22 cellular contexts compared by ENCODE assay signal in genomic region chr16:67023689-67024088, GRCh38. TPM values are rescaled to one million over a fixed set of nuclear protein-coding genes. Genes with fewer than 3 reads are reported as not detected.
DNase-seq lines count a peak whose midpoint lies in the region; ATAC-seq, FAIRE-seq and TF ChIP-seq lines count a peak whose summit lies in the region.
"Had no signal": no experiment of that assay in that cellular context is flagged by ENCODE, and none has a peak within 500 bp of the region (broad histone marks: within the 10 kb centered on the region; RNA-seq: fewer than 3 reads in every experiment).

No MANE protein-coding gene starts in this region.

- no peaks in the 10 kb centered on the region for H3K79me2 ChIP-seq in mammary epithelial cell (ENCODE audit: insufficient read depth, low read length)
- H3K79me2 ChIP-seq in HepG2 (ENCODE audit: insufficient read depth, low read length): peaks cover 6% of the 10 kb centered on the region

- TF ChIP-seq POLR2A in breast epithelium (IDR thresholded peaks at IDR 0.05): no peak
- TF ChIP-seq POLR2A in HepG2 (IDR thresholded peaks at IDR 0.05; ENCODE audit: insufficient read depth in 1 of 2, low read depth in 2 of 2, low read length in 2 of 2): no peak
- TF ChIP-seq POLR2A in stomach (IDR thresholded peaks at IDR 0.05): no peak

- no peak for FAIRE-seq in HepG2 (lab: Jason Lieb, UNC)
- FAIRE-seq: A549, GM12878 had no signal

- no peaks in the 10 kb centered on the region for H3K36me3 Mint-ChIP-seq in activated T-cell treated with anti-CD3 and anti-CD28 coated beads, Interleukin-2, amount 50 U/mL, for 24 hours (ENCODE audit: low read depth)

- no peak overlapping the region for H3K4me3 ChIP-seq in mammary epithelial cell (replicated peaks in 1 of 3; ENCODE audit: insufficient read depth in 1 of 3, low read depth in 2 of 3, low read length in 3 of 3)
- no peak overlapping the region for H3K4me3 ChIP-seq in breast epithelium
- no peak overlapping the region for H3K4me3 ChIP-seq in HepG2 (replicated peaks in 1 of 3; ENCODE audit: insufficient read depth in 1 of 3, low read depth in 2 of 3, low read length in 3 of 3)
- H3K4me3 ChIP-seq in stomach: no peak overlapping the region
- H3K4me3 ChIP-seq in lower lobe of right lung: no peak overlapping the region
- H3K4me3 ChIP-seq: A549, GM12878, Peyer's patch, SJCRH30 had no signal

- DNase-seq in mammary epithelial cell (no peak), breast epithelium (ENCODE audit: low spot score in 2 of 2) (no peak), HepG2 (ENCODE audit: low spot score) (no peak), stomach (peak; percentile 1), NCI-H1417 (lab: John Stamatoyannopoulos, UW) (no peak), lower lobe of right lung (no peak)
- no peak for DNase-seq in activated T-cell treated with anti-CD3 and anti-CD28 coated beads, Interleukin-2, amount 50 U/mL, for 24 hours
- DNase-seq: CD4-positive, alpha-beta memory T cell; KG1; NCI-H1105; NCI-H1694; NCI-H2081 treated with DMSO at 0.1 percent for 48 hours; NCI-H2171 treated with DMSO at 0.1 percent for 48 hours; NCI-H524 treated with DMSO at 0.1 percent for 48 hours; SJCRH30 had no signal

- no peak for TF ChIP-seq CTCF in mammary epithelial cell (conservative IDR thresholded peaks at IDR 0.05 in 1 of 2, IDR thresholded peaks at IDR 0.05 in 1 of 2; ENCODE audit: extremely low read depth in 1 of 2, insufficient read depth in 1 of 2, low read depth in 1 of 2, low read length in 2 of 2)
- no peak for TF ChIP-seq CTCF in breast epithelium (IDR thresholded peaks at IDR 0.05)
- TF ChIP-seq CTCF in VCaP (conservative IDR thresholded peaks at IDR 0.05): no peak
- no peak for TF ChIP-seq CTCF in HepG2 (CRISPR knock-in tag; IDR thresholded peaks at IDR 0.05)
- no peak for TF ChIP-seq CTCF in stomach (IDR thresholded peaks at IDR 0.05)
- TF ChIP-seq CTCF in lower lobe of right lung (IDR thresholded peaks at IDR 0.05): no peak

- H3K27ac Mint-ChIP-seq in activated T-cell treated with anti-CD3 and anti-CD28 coated beads, Interleukin-2, amount 50 U/mL, for 24 hours: no peak overlapping the region
- H3K27ac Mint-ChIP-seq: B cell; CD4-positive, alpha-beta memory T cell had no signal

- dilution Hi-C loops in mammary epithelial cell (cut with HindIII; ENCODE audit: low sequenced_read_pairs): no loop called here

- no peak for ATAC-seq in HepG2
- no peak for ATAC-seq in lower lobe of right lung
- ATAC-seq: A549, GM12878 had no signal

- BruUV-seq in mammary epithelial cell (replicated peaks; lab: Mats Ljungman, UMichigan) (no TSS peak), HepG2 (replicated peaks; lab: Mats Ljungman, UMichigan) (no TSS peak)

- intact Hi-C loops in mammary epithelial cell (cut with micrococcal nuclease) (no loop called here), breast epithelium (cut with DNase I; ENCODE audit: low total_unique reads) (no loop called here), HepG2 (cut with micrococcal nuclease; ENCODE audit: unreplicated experiment) (loop anchor here (2.0 to 10.0 kb wide), 2 partner anchors 87 to 1061 kb away; partner anchors contain the start of gene NFATC3), stomach (cut with DNase I; ENCODE audit: low total_unique reads) (no loop called here), lower lobe of right lung (cut with DNase I) (no loop called here)

- H3K4me2 ChIP-seq in mammary epithelial cell (ENCODE audit: insufficient read depth, low read depth, low read length): no peak overlapping the region
- H3K4me2 ChIP-seq in HepG2 (ENCODE audit: low read depth, low read length): no peak overlapping the region
- H3K4me2 ChIP-seq: A549 had no signal

- WGBS in mammary epithelial cell (ENCODE audit: low coverage, missing lambda C conversion rate): 100% methylated on average over 1 of the region's 1 CpG
- 47% methylated on average over 1 of the region's 1 CpG for WGBS in HepG2 (ENCODE audit: low lambda C conversion rate)
- 89 to 100% (median 96%) methylated on average over 1 of the region's 1 CpG for WGBS in stomach, 5 donors

- H3K4me1 Mint-ChIP-seq in activated T-cell treated with anti-CD3 and anti-CD28 coated beads, Interleukin-2, amount 50 U/mL, for 24 hours (ENCODE audit: low read depth): peaks cover 18% of the 10 kb centered on the region

- H3K27ac ChIP-seq in mammary epithelial cell (ENCODE audit: insufficient read depth, low read depth, low read length) (no peak overlapping the region), breast epithelium (no peak overlapping the region), VCaP (peak overlapping the region; percentile 69), HepG2 (ENCODE audit: extremely low read length, insufficient read depth, low read length) (no peak overlapping the region), stomach (no peak overlapping the region), lower lobe of right lung (no peak overlapping the region)
- H3K27ac ChIP-seq: A549, HL-60, Peyer's patch, SJCRH30 had no signal

- H3K27me3 Mint-ChIP-seq in activated T-cell treated with anti-CD3 and anti-CD28 coated beads, Interleukin-2, amount 50 U/mL, for 24 hours: no peaks in the 10 kb centered on the region
- H3K27me3 Mint-ChIP-seq: B cell; CD4-positive, alpha-beta memory T cell had no signal

- POLR2A ChIA-PET in HepG2 (lab: Yijun Ruan, JAX): interaction anchor here (0.7 kb wide), 1 partner anchor 119 kb away, joined by 4 read pairs; no protein-coding TSS in a partner anchor

- TF ChIP-seq EP300 in HepG2 (IDR thresholded peaks at IDR 0.05; ENCODE audit: low read depth in 2 of 2, low read length in 2 of 2) (no peak), HepG2 (CRISPR knock-in tag; IDR thresholded peaks at IDR 0.05; ENCODE audit: borderline replicate concordance) (no peak), stomach (IDR thresholded peaks at IDR 0.05) (no peak)

- H2AFZ ChIP-seq in mammary epithelial cell (ENCODE audit: low read depth, low read length) (no peak overlapping the region), HepG2 (ENCODE audit: low read length) (no peak overlapping the region)

- CTCF ChIA-PET in mammary epithelial cell (lab: Charles Lee; ENCODE audit: low non-redundant PET) (no interaction called here), HepG2 (lab: Yijun Ruan, JAX; ENCODE audit: low intra/inter-chr PET ratio, low total read pairs) (no interaction called here)

- H3K9ac ChIP-seq in mammary epithelial cell (ENCODE audit: insufficient read depth, low read length) (peak overlapping the region; percentile 5), HepG2 (ENCODE audit: insufficient read depth, low read depth, low read length) (no peak overlapping the region)

- no peak for TF ChIP-seq RAD21 in HepG2 (CRISPR knock-in tag; IDR thresholded peaks at IDR 0.05)

- no peaks in the 10 kb centered on the region for H3K9me3 Mint-ChIP-seq in activated T-cell treated with anti-CD3 and anti-CD28 coated beads, Interleukin-2, amount 50 U/mL, for 24 hours
- H3K9me3 Mint-ChIP-seq: CD4-positive, alpha-beta memory T cell had no signal

- H3K4me1 ChIP-seq in mammary epithelial cell (ENCODE audit: insufficient read depth, low read length) (peaks cover 6% of the 10 kb centered on the region), breast epithelium (no peaks in the 10 kb centered on the region), HepG2 (ENCODE audit: insufficient read depth, low read length) (peaks cover 76% of the 10 kb centered on the region), stomach (peaks cover 5 to 30% (median 25%) of the 10 kb centered on the region in 4 donors), lower lobe of right lung (peaks cover 8% of the 10 kb centered on the region)
- H3K4me1 ChIP-seq: Peyer's patch had no signal

- H3K4me3 Mint-ChIP-seq in activated T-cell treated with anti-CD3 and anti-CD28 coated beads, Interleukin-2, amount 50 U/mL, for 24 hours: no peak overlapping the region
- H3K4me3 Mint-ChIP-seq: B cell; CD4-positive, alpha-beta memory T cell had no signal

- H3K9me3 ChIP-seq in mammary epithelial cell (replicated peaks; ENCODE audit: insufficient read depth, low read length) (no peaks in the 10 kb centered on the region), breast epithelium (no peaks in the 10 kb centered on the region), HepG2 (ENCODE audit: low read length) (no peaks in the 10 kb centered on the region), stomach (no peaks in the 10 kb centered on the region), lower lobe of right lung (no peaks in the 10 kb centered on the region)
- H3K9me3 ChIP-seq: A549, Peyer's patch, SJCRH30 had no signal

- H4K20me1 ChIP-seq in mammary epithelial cell (ENCODE audit: insufficient read depth, low read length): no peaks in the 10 kb centered on the region
- H4K20me1 ChIP-seq in HepG2 (ENCODE audit: insufficient read depth, low read length): no peaks in the 10 kb centered on the region

- H3K36me3 ChIP-seq in mammary epithelial cell (ENCODE audit: insufficient read depth, low read length) (no peaks in the 10 kb centered on the region), breast epithelium (no peaks in the 10 kb centered on the region), HepG2 (replicated peaks in 1 of 2; ENCODE audit: control insufficient read depth in 1 of 2, insufficient read depth in 2 of 2, low read length in 2 of 2) (no peaks in the 10 kb centered on the region), stomach (no peaks in the 10 kb centered on the region), lower lobe of right lung (no peaks in the 10 kb centered on the region)
- H3K36me3 ChIP-seq: Peyer's patch, SJCRH30 had no signal

- in situ Hi-C loops in mammary epithelial cell (cut with MboI; ENCODE audit: low sequenced_read_pairs in 2 of 2): no loop called here
- in situ Hi-C loops in HepG2 (cut with HindIII; ENCODE audit: extremely low pct_ligation_motif_present, low pct_unique_long_range_greater_than_20kb): no loop called here

- no peaks in the 10 kb centered on the region for H3K27me3 ChIP-seq in mammary epithelial cell (ENCODE audit: insufficient read depth, low read length)
- no peaks in the 10 kb centered on the region for H3K27me3 ChIP-seq in breast epithelium
- H3K27me3 ChIP-seq in HepG2 (ENCODE audit: control insufficient read depth in 1 of 2, insufficient read depth in 2 of 2, low read length in 2 of 2): peaks cover 0 to 1% of the 10 kb centered on the region in 2 experiments; a peak in 2 of 5 replicates
- H3K27me3 ChIP-seq in stomach: no peaks in the 10 kb centered on the region
- H3K27me3 ChIP-seq in lower lobe of right lung (ENCODE audit: low read depth): no peaks in the 10 kb centered on the region
- H3K27me3 ChIP-seq: Peyer's patch, SJCRH30 had no signal

RNA-seq across cellular contexts. Expression of gene CBFB, which starts 5.3 kb away (rescaled TPM):
- total RNA-seq in mammary epithelial cell: 10 to 100 TPM; 80.4 to 81.3 TPM
- polyA plus RNA-seq in mammary epithelial cell: 36.9 TPM
- 17.5 TPM for polyA minus RNA-seq in mammary epithelial cell
- total RNA-seq in breast epithelium: 10 to 100 TPM; 48.5 to 69.1 (median 52.3) TPM
- total RNA-seq in HepG2 (2016; rRNA removed; fragmentation: Illumina TruSeq; extraction: Trizol): 70.8 and 76.0 TPM in 2 replicates
- total RNA-seq in HepG2 (2016; cell fraction: cytosol; rRNA removed; fragmentation: Illumina TruSeq; extraction: Trizol; ENCODE audit: low read depth): 14.1 and 16.3 TPM in 2 replicates
- 66.9 and 69.6 TPM in 2 replicates for total RNA-seq in HepG2 (2016; cell fraction: insoluble cytoplasmic fraction; rRNA removed; fragmentation: Illumina TruSeq; extraction: Trizol)
- total RNA-seq in HepG2 (2016; cell fraction: membrane; rRNA removed; fragmentation: Illumina TruSeq; extraction: Trizol): 38.3 and 41.2 TPM in 2 replicates
- 31.2 and 35.7 TPM in 2 replicates for total RNA-seq in HepG2 (2016; cell fraction: nucleus; rRNA removed; fragmentation: Illumina TruSeq; extraction: Trizol)
- polyA plus RNA-seq in HepG2 (2011; rRNA removed): 15.4 and 22.1 TPM in 2 replicates
- polyA plus RNA-seq in HepG2 (2011; cell fraction: cytosol; rRNA removed): 10.3 and 18.1 TPM in 2 replicates
- polyA plus RNA-seq in HepG2 (2011; cell fraction: nucleus; rRNA removed): 10.2 and 17.3 TPM in 2 replicates
- 28.7 and 37.3 TPM in 2 replicates for polyA plus RNA-seq in HepG2 (2012)
- polyA plus RNA-seq in HepG2 (2016; cell fraction: cytosol; fragmentation: Illumina TruSeq; extraction: Trizol; ENCODE audit: low read depth): 7.7 and 8.0 TPM in 2 replicates
- 67.5 and 73.5 TPM in 2 replicates for polyA plus RNA-seq in HepG2 (2016; cell fraction: insoluble cytoplasmic fraction; fragmentation: Illumina TruSeq; extraction: Trizol; ENCODE audit: low read depth)
- polyA plus RNA-seq in HepG2 (2016; cell fraction: membrane; fragmentation: Illumina TruSeq; extraction: Trizol; ENCODE audit: low read depth): 22.4 and 23.1 TPM in 2 replicates
- 46.0 and 53.1 TPM in 2 replicates for polyA plus RNA-seq in HepG2 (2016; cell fraction: nucleus; fragmentation: Illumina TruSeq; extraction: Trizol; ENCODE audit: insufficient read depth, low read depth)
- 9.6 and 21.2 TPM in 2 replicates for polyA minus RNA-seq in HepG2 (2011; rRNA and poly(A)+ RNA removed; ENCODE audit: low replicate concordance)
- polyA minus RNA-seq in HepG2 (2011; cell fraction: cytosol; rRNA and poly(A)+ RNA removed): 35.2 and 47.8 TPM in 2 replicates
- 23.3 and 26.0 TPM in 2 replicates for polyA minus RNA-seq in HepG2 (2011; cell fraction: nucleus; rRNA and poly(A)+ RNA removed)
- 10 to 100 TPM in 4 of 5 donors, 1 to 10 TPM in 1; 4.1 to 68.1 (median 46.2) TPM for total RNA-seq in stomach
- 10 to 100 TPM; 13.1 to 17.7 (median 14.9) TPM for polyA plus RNA-seq in stomach
- 46.9 TPM for total RNA-seq in lower lobe of right lung

RNA-seq across cellular contexts. Expression of gene CES4A, which starts 35.3 kb away (rescaled TPM):
- 1 to 10 TPM; 2.7 to 3.6 TPM for total RNA-seq in mammary epithelial cell
- polyA plus RNA-seq in mammary epithelial cell: 4.8 TPM
- 2.3 TPM for polyA minus RNA-seq in mammary epithelial cell
- 10 to 100 TPM in 2 of 3 donors, 1 to 10 TPM in 1; 9.0 to 19.6 (median 11.1) TPM for total RNA-seq in breast epithelium
- total RNA-seq in HepG2 (2016; rRNA removed; fragmentation: Illumina TruSeq; extraction: Trizol): 0.09 TPM in 1 of 2 replicates, not detected in the other
- not detected in 2 replicates for total RNA-seq in HepG2 (2016; cell fraction: cytosol; rRNA removed; fragmentation: Illumina TruSeq; extraction: Trizol; ENCODE audit: low read depth)
- total RNA-seq in HepG2 (2016; cell fraction: insoluble cytoplasmic fraction; rRNA removed; fragmentation: Illumina TruSeq; extraction: Trizol): not detected in 2 replicates
- total RNA-seq in HepG2 (2016; cell fraction: membrane; rRNA removed; fragmentation: Illumina TruSeq; extraction: Trizol): not detected in 2 replicates
- total RNA-seq in HepG2 (2016; cell fraction: nucleus; rRNA removed; fragmentation: Illumina TruSeq; extraction: Trizol): 0.43 TPM in 1 of 2 replicates, not detected in the other
- polyA plus RNA-seq in HepG2 (2011; rRNA removed): 0.17 and 0.18 TPM in 2 replicates
- polyA plus RNA-seq in HepG2 (2011; cell fraction: cytosol; rRNA removed): not detected in 2 replicates
- polyA plus RNA-seq in HepG2 (2011; cell fraction: nucleus; rRNA removed): 1.1 and 1.3 TPM in 2 replicates
- polyA plus RNA-seq in HepG2 (2012): 0.19 and 0.28 TPM in 2 replicates
- not detected in 2 replicates for polyA plus RNA-seq in HepG2 (2016; cell fraction: cytosol; fragmentation: Illumina TruSeq; extraction: Trizol; ENCODE audit: low read depth)
- not detected in 2 replicates for polyA plus RNA-seq in HepG2 (2016; cell fraction: insoluble cytoplasmic fraction; fragmentation: Illumina TruSeq; extraction: Trizol; ENCODE audit: low read depth)
- polyA plus RNA-seq in HepG2 (2016; cell fraction: membrane; fragmentation: Illumina TruSeq; extraction: Trizol; ENCODE audit: low read depth): not detected in 2 replicates
- 0.24 TPM in 1 of 2 replicates, not detected in the other for polyA plus RNA-seq in HepG2 (2016; cell fraction: nucleus; fragmentation: Illumina TruSeq; extraction: Trizol; ENCODE audit: insufficient read depth, low read depth)
- polyA minus RNA-seq in HepG2 (2011; rRNA and poly(A)+ RNA removed; ENCODE audit: low replicate concordance): 0.72 TPM in 1 of 2 replicates, not detected in the other
- not detected in 2 replicates for polyA minus RNA-seq in HepG2 (2011; cell fraction: cytosol; rRNA and poly(A)+ RNA removed)
- polyA minus RNA-seq in HepG2 (2011; cell fraction: nucleus; rRNA and poly(A)+ RNA removed): 0.13 TPM in 1 of 2 replicates, not detected in the other
- 10 to 100 TPM in 2 of 5 donors, 1 to 10 TPM in 3; 3.3 to 22.3 (median 7.0) TPM for total RNA-seq in stomach
- 10 to 100 TPM in 1 of 3 donors, 1 to 10 TPM in 2; 3.2 to 16.5 (median 3.7) TPM for polyA plus RNA-seq in stomach
- 14.8 TPM for total RNA-seq in lower lobe of right lung
- total RNA-seq: H4, SJCRH30 had no signal
